ENCODE assay signal across 14 cellular contexts in genomic region chr7:106177738-106178592, GRCh38.
DNase-seq lines count a peak whose midpoint lies in the region; ATAC-seq and TF ChIP-seq lines count a peak whose summit lies in the region.
"Had no signal": no experiment of that assay in that cellular context is flagged by ENCODE, and none has a peak within 500 bp of the region (broad histone marks: within the 10 kb centered on the region; RNA-seq: fewer than 3 reads in every experiment).

No MANE protein-coding gene starts in this region.

- no peak for DNase-seq in H9
- peak; percentile 11 for DNase-seq in adipocyte (ENCODE audit: low read depth)
- no peak for DNase-seq in right atrium auricular region (ENCODE audit: low spot score)
- peak; percentile 30 to 56 for DNase-seq in psoas muscle
- no peak for DNase-seq in glutamatergic neuron
- no peak for DNase-seq in dedifferentiated amniotic fluid mesenchymal stem cell (ENCODE audit: extremely low spot score)
- DNase-seq in NCI-H748 treated with DMSO at 0.1 percent for 48 hours (lab: John Stamatoyannopoulos, UW): no peak
- DNase-seq: activated CD4-positive, alpha-beta T cell treated with anti-CD3 and anti-CD28 coated beads, Interleukin-2, amount 10 ng/mL, durations not matched to agents 7 days and 5 days; activated CD8-positive, alpha-beta memory T cell treated with anti-CD3 and anti-CD28 coated beads, Interleukin-2, amount 50 U/mL, for 48 hours; colonic mucosa; stimulated activated CD4-positive, alpha-beta T cell treated with anti-CD3 and anti-CD28 coated beads, Interleukin-4, amount 100 ng/mL, for 4 hours had no signal

- H3K14ac ChIP-seq in H9 (ENCODE audit: insufficient read depth, low read length): no peak overlapping the region

- H3K4me1 Mint-ChIP-seq in H9 (peaks cover 27 to 30% of the 10 kb centered on the region in 2 experiments), glutamatergic neuron (ENCODE audit: low read depth, unreplicated experiment) (no peaks in the 10 kb centered on the region)

- H3K36me3 ChIP-seq in adipocyte (ENCODE audit: control insufficient read depth, insufficient read depth, low read length, severe bottlenecking) (no peaks in the 10 kb centered on the region), right atrium auricular region (no peaks in the 10 kb centered on the region), psoas muscle (ENCODE audit: insufficient read depth in 1 of 2, low read depth in 1 of 2) (no peaks in the 10 kb centered on the region)
- H3K36me3 ChIP-seq: ascending aorta, colonic mucosa had no signal

- no peaks in the 10 kb centered on the region for H3K23me2 ChIP-seq in H9 (ENCODE audit: insufficient read length, low read depth, low read length, poor library complexity, severe bottlenecking)

- H4K91ac ChIP-seq in H9 (ENCODE audit: insufficient read length, low read depth, low read length): no peak overlapping the region

- no peak overlapping the region for H2AFZ ChIP-seq in H9 (ENCODE audit: low read length)

- H3K4me1 ChIP-seq in H9 (ENCODE audit: insufficient read depth, low read length): peaks cover 6% of the 10 kb centered on the region; the same call in 1 of the 2 replicates
- peaks cover 29% of the 10 kb centered on the region for H3K4me1 ChIP-seq in adipocyte (ENCODE audit: control insufficient read depth, insufficient read depth, low read length)
- H3K4me1 ChIP-seq in right atrium auricular region: peaks cover 0 to 40% of the 10 kb centered on the region in 2 donors
- peaks cover 28% of the 10 kb centered on the region for H3K4me1 ChIP-seq in psoas muscle
- H3K4me1 ChIP-seq: ascending aorta, colonic mucosa had no signal

- H2BK5ac ChIP-seq in H9 (ENCODE audit: insufficient read length, low read length): no peak overlapping the region

- no peak overlapping the region for H3K18ac ChIP-seq in H9 (ENCODE audit: insufficient read length, low read depth, low read length)

- WGBS in H9 (ENCODE audit: extremely low coverage, insufficient read length, low lambda C conversion rate): no CpG with 5 or more reads among the region's 11 CpGs
- 28 to 43% (median 35%) methylated on average over 11 of the region's 11 CpGs for WGBS in psoas muscle, 3 donors

- H3K79me2 ChIP-seq in H9 (ENCODE audit: insufficient read depth, low read length): no peaks in the 10 kb centered on the region

- H3K27ac ChIP-seq in H9 (ENCODE audit: insufficient read length, low read depth, low read length) (no peak overlapping the region), right atrium auricular region (peak overlapping the region; percentile 42 to 64), psoas muscle (peak overlapping the region; percentile 78)
- H3K27ac ChIP-seq: ascending aorta, colonic mucosa had no signal

- ATAC-seq in psoas muscle (peak; percentile 75 to 91 (median 88)), HG03469 (IDR thresholded peaks at IDR 0.05; ENCODE audit: unreplicated experiment) (no peak)

- TF ChIP-seq CTCF in H9 (conservative IDR thresholded peaks at IDR 0.05): no peak
- TF ChIP-seq CTCF in right atrium auricular region (IDR thresholded peaks at IDR 0.05): no peak
- TF ChIP-seq CTCF in psoas muscle (IDR thresholded peaks at IDR 0.05): no peak
- TF ChIP-seq CTCF in glutamatergic neuron (IDR thresholded peaks at IDR 0.05; ENCODE audit: partially characterized antibody, unreplicated experiment): no peak

- H3K9me3 ChIP-seq in H9 (ENCODE audit: control insufficient read depth, low read depth, low read length) (no peaks in the 10 kb centered on the region), adipocyte (ENCODE audit: control insufficient read depth, low read length) (no peaks in the 10 kb centered on the region), right atrium auricular region (no peaks in the 10 kb centered on the region), psoas muscle (no peaks in the 10 kb centered on the region)
- H3K9me3 ChIP-seq: ascending aorta, colonic mucosa had no signal

- H3K23ac ChIP-seq in H9 (ENCODE audit: insufficient read length, low read depth, low read length): no peak overlapping the region

- H2BK20ac ChIP-seq in H9 (ENCODE audit: low read depth, low read length, poor library complexity, severe bottlenecking): no peak overlapping the region

- H3K9me3 Mint-ChIP-seq in H9 (no peaks in the 10 kb centered on the region; a peak in 2 of 5 replicates), glutamatergic neuron (ENCODE audit: unreplicated experiment) (no peaks in the 10 kb centered on the region)
- H3K9me3 Mint-ChIP-seq: activated CD4-positive, alpha-beta T cell treated with anti-CD3 and anti-CD28 coated beads, Interleukin-2, amount 10 ng/mL, durations not matched to agents 7 days and 5 days had no signal

- H3K9ac ChIP-seq in H9 (ENCODE audit: extremely low read depth, insufficient read length, low read length): no peak overlapping the region
- peak overlapping the region; percentile 86 for H3K9ac ChIP-seq in adipocyte (ENCODE audit: low read length)

- no peak overlapping the region for H3T11ph ChIP-seq in H9 (ENCODE audit: low read length)

- no peak overlapping the region for H2BK120ac ChIP-seq in H9 (ENCODE audit: low read depth, low read length, poor library complexity, severe bottlenecking)

- peaks cover 0 to 4% (median 0%) of the 10 kb centered on the region in 3 experiments; a peak in 1 of 7 replicates for H3K36me3 Mint-ChIP-seq in H9 (ENCODE audit: insufficient read depth in 1 of 3, low read depth in 3 of 3)
- H3K36me3 Mint-ChIP-seq in glutamatergic neuron (ENCODE audit: unreplicated experiment): no peaks in the 10 kb centered on the region

- H3K27ac Mint-ChIP-seq in H9: peak overlapping the region in 2 of 3 experiments; percentile 54 to 74; a peak in 2 of 7 replicates
- no peak overlapping the region for H3K27ac Mint-ChIP-seq in glutamatergic neuron (ENCODE audit: unreplicated experiment)
- H3K27ac Mint-ChIP-seq: activated CD4-positive, alpha-beta T cell treated with anti-CD3 and anti-CD28 coated beads, Interleukin-2, amount 10 ng/mL, durations not matched to agents 7 days and 5 days had no signal

- H3K4ac ChIP-seq in H9 (ENCODE audit: low read depth, low read length): no peak overlapping the region

- H2BK15ac ChIP-seq in H9 (ENCODE audit: low read depth, low read length): no peak overlapping the region

- no peak overlapping the region for H4K5ac ChIP-seq in H9 (ENCODE audit: insufficient read length, low read depth, low read length)

- H3K27me3 Mint-ChIP-seq in H9 (ENCODE audit: low read depth) (peaks cover 2% of the 10 kb centered on the region; the same call in 1 of the 2 replicates), glutamatergic neuron (ENCODE audit: unreplicated experiment) (no peaks in the 10 kb centered on the region)

- H2BK12ac ChIP-seq in H9 (ENCODE audit: insufficient read length, low read depth, low read length): no peak overlapping the region

- H3K79me1 ChIP-seq in H9 (ENCODE audit: insufficient read depth, low read depth, low read length, poor library complexity, severe bottlenecking): no peaks in the 10 kb centered on the region

- H3K56ac ChIP-seq in H9 (ENCODE audit: insufficient read length, low read depth, low read length): no peak overlapping the region

- H3K4me3 ChIP-seq in adipocyte (ENCODE audit: low read length) (no peak overlapping the region), right atrium auricular region (no peak overlapping the region), psoas muscle (no peak overlapping the region)
- H3K4me3 ChIP-seq: ascending aorta, colonic mucosa, smooth muscle cell had no signal

- H3K4me3 Mint-ChIP-seq in H9 (no peak overlapping the region), glutamatergic neuron (ENCODE audit: unreplicated experiment) (no peak overlapping the region)
- H3K4me3 Mint-ChIP-seq: activated CD4-positive, alpha-beta T cell treated with anti-CD3 and anti-CD28 coated beads, Interleukin-2, amount 10 ng/mL, durations not matched to agents 7 days and 5 days had no signal

- intact Hi-C loops in psoas muscle (cut with DNase I): loop anchor here (2.0 to 10.0 kb wide), 5 partner anchors 107 to 557 kb away; partner anchors contain the start of genes NAMPT (in 2 of the 2) and CCDC71L (in 1 of the 2)

- H4K8ac ChIP-seq in H9 (replicated peaks; ENCODE audit: insufficient read length, low read depth, low read length): no peak overlapping the region

- H3K27me3 ChIP-seq in H9 (ENCODE audit: insufficient read depth, low read length) (no peaks in the 10 kb centered on the region), adipocyte (replicated peaks; ENCODE audit: control insufficient read depth, insufficient read depth, low read length) (no peaks in the 10 kb centered on the region), right atrium auricular region (no peaks in the 10 kb centered on the region), psoas muscle (ENCODE audit: insufficient read depth in 3 of 3, low read length in 2 of 3) (no peaks in the 10 kb centered on the region)
- H3K27me3 ChIP-seq: ascending aorta, colonic mucosa had no signal

- no peak overlapping the region for H3K4me2 ChIP-seq in H9 (ENCODE audit: insufficient read depth, insufficient read length, low read length)
- H3K4me2 ChIP-seq: smooth muscle cell had no signal

- H2AK5ac ChIP-seq in H9 (ENCODE audit: insufficient read length, low read length): no peak overlapping the region

- H4K20me1 ChIP-seq in H9 (ENCODE audit: control insufficient read depth, insufficient read depth, insufficient read length): no peaks in the 10 kb centered on the region

Comparison
In these comparisons a context has a peak if more than half of its experiments do, and no peak if none do; other contexts are left out.
1. DNase-seq: peak in adipocyte (single experiment) and psoas muscle (2 of 2); none in H9 (single experiment), right atrium auricular region (single experiment), glutamatergic neuron (single experiment), dedifferentiated amniotic fluid mesenchymal stem cell (single experiment) and NCI-H748 treated with DMSO at 0.1 percent for 48 hours (single experiment).